In the genomic region with DNA sequence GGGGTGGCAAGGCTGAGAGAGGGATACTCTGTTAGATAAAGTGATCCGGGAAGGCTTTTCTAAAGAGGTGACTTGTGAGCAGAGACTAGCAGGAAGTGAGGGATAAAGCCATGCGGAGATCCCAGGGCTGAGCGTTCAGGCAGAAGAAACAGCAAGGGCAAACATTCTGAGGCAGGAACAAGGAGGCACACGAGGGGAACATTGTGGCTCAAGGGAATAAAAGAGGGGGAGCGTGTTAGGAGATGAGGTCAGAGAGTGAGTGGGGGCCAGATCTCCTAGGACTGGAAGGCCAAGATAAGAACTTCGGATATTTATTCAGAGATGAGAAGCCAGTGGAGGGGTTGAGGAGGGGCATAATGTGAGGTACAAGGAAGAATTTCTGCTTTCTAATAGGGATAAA, we compare ENCODE assay signal across 17 cellular contexts.
DNase-seq lines count a peak whose midpoint lies in the region; ATAC-seq and TF ChIP-seq lines count a peak whose summit lies in the region.
"Had no signal": no experiment of that assay in that cellular context is flagged by ENCODE, and none has a peak within 500 bp of the region (broad histone marks: within the 10 kb centered on the region; RNA-seq: fewer than 3 reads in every experiment).

No MANE protein-coding gene starts in this region.

- H3K4me1 ChIP-seq in right atrium auricular region (peaks cover 0 to 14% of the 10 kb centered on the region in 2 donors), left ventricle myocardium inferior (peaks cover 40% of the 10 kb centered on the region)

- H3K27me3 ChIP-seq in right atrium auricular region (no peaks in the 10 kb centered on the region), left ventricle myocardium inferior (ENCODE audit: low read depth) (peaks cover 21% of the 10 kb centered on the region)

- intact Hi-C loops in Right ventricle myocardium inferior (cut with DNase I) (no loop called here), left ventricle myocardium inferior (cut with micrococcal nuclease) (no loop called here), sciatic nerve (cut with DNase I) (loop anchor here (10.0 kb wide), 1 partner anchor 140 kb away; the partner anchor contains the start of gene SPRED2), posterior vena cava (cut with DNase I) (loop anchor here in 1 of 2 donors (10.0 kb wide), 1 partner anchor 140 kb away; the partner anchor contains the start of gene SPRED2)

- H3K27ac ChIP-seq in right atrium auricular region (no peak overlapping the region), left ventricle myocardium inferior (replicated peaks) (peak overlapping the region; percentile 49)
- H3K27ac ChIP-seq: KMS-11 had no signal

- no peak for DNase-seq in Right ventricle myocardium inferior (ENCODE audit: missing footprints)
- no peak for DNase-seq in right atrium auricular region (ENCODE audit: low spot score)
- DNase-seq in OCI-M1 (lab: John Stamatoyannopoulos, UW) = peak; percentile 29
- DNase-seq in left ventricle myocardium inferior = no peak
- DNase-seq in sciatic nerve (ENCODE audit: low spot score) = no peak
- DNase-seq in occipital lobe (lab: John Stamatoyannopoulos, UW) = no peak
- no peak for DNase-seq in posterior vena cava (ENCODE audit: low spot score)
- DNase-seq: CD4-positive, alpha-beta T cell; MV-4-11; NCI-H1436; NCI-H1930; NCI-H446; NCI-H748 treated with DMSO at 0.1 percent for 48 hours; SIG-M5 had no signal

- TF ChIP-seq CTCF in right atrium auricular region (IDR thresholded peaks at IDR 0.05) (no peak), left ventricle myocardium inferior (IDR thresholded peaks at IDR 0.05; ENCODE audit: borderline replicate concordance) (no peak)

- H3K4me3 ChIP-seq in right atrium auricular region = no peak overlapping the region
- no peak overlapping the region for H3K4me3 ChIP-seq in left ventricle myocardium inferior

- H3K36me3 ChIP-seq in right atrium auricular region = no peaks in the 10 kb centered on the region
- H3K36me3 ChIP-seq in left ventricle myocardium inferior = no peaks in the 10 kb centered on the region

- no peaks in the 10 kb centered on the region for H3K9me3 ChIP-seq in right atrium auricular region
- H3K9me3 ChIP-seq in left ventricle myocardium inferior (replicated peaks) = no peaks in the 10 kb centered on the region

- ATAC-seq in Right ventricle myocardium inferior (peak; percentile 66), sciatic nerve (peak; percentile 31), HG03175 (IDR thresholded peaks at IDR 0.05; ENCODE audit: unreplicated experiment) (no peak)
- ATAC-seq: SK-N-SH treated with all-trans-retinoic acid at 6 μM for 48 hours had no signal
